ENCODE assay signal across 10 cellular contexts in genomic region chr18:35117951-35118411, GRCh38.
DNase-seq lines count a peak whose midpoint lies in the region; ATAC-seq and TF ChIP-seq lines count a peak whose summit lies in the region.
"Had no signal": no experiment of that assay in that cellular context is flagged by ENCODE, and none has a peak within 500 bp of the region (broad histone marks: within the 10 kb centered on the region; RNA-seq: fewer than 3 reads in every experiment).

No MANE protein-coding gene starts in this region.

- no peak overlapping the region for H3K4me3 Mint-ChIP-seq in activated T-helper 1 cell treated with anti-CD3 and anti-CD28 coated beads, Interleukin-12 subunit alpha, Interleukin-12 subunit beta, Interleukin-2, Interleukin-4 antibody, amounts not matched to agents 30 ng/mL and 10 ng/mL and 1 ng/mL, durations not matched to agents 14 hours and 24 hours and 36 hours
- H3K4me3 Mint-ChIP-seq: activated CD8-positive, alpha-beta memory T cell treated with anti-CD3 and anti-CD28 coated beads, Interleukin-2, amount 10 ng/mL, durations not matched to agents 7 days and 5 days; B cell had no signal

- no peak for TF ChIP-seq POLR2A in prostate gland (IDR thresholded peaks at IDR 0.05)

- ATAC-seq in right cardiac atrium (peak; percentile 83 to 84), GM19452 (IDR thresholded peaks at IDR 0.05; ENCODE audit: unreplicated experiment) (no peak)
- ATAC-seq: activated CD8-positive, alpha-beta memory T cell treated with anti-CD3 and anti-CD28 coated beads, Interleukin-2, amount 10 ng/mL, durations not matched to agents 7 days and 5 days had no signal

- POLR2A ChIA-PET in AG04449 (lab: Yijun Ruan, JAX) = no interaction called here

- in situ Hi-C loops in astrocyte of the spinal cord (cut with HindIII; ENCODE audit: low sequenced_read_pairs) = no loop called here
- in situ Hi-C loops in KBM-7 (cut with MboI; ENCODE audit: low pct_unique_long_range_greater_than_20kb, low sequenced_read_pairs) = no loop called here

- DNase-seq in AG04449 (ENCODE audit: low read depth, low spot score) = peak; percentile 49
- DNase-seq in astrocyte of the spinal cord (ENCODE audit: low read depth, low spot score) = peak; percentile 54
- DNase-seq in right cardiac atrium = peak in 1 of 3 donors; percentile 53
- DNase-seq in prostate gland (ENCODE audit: low spot score) = no peak
- no peak for DNase-seq in activated T-helper 1 cell treated with anti-CD3 and anti-CD28 coated beads, Interleukin-12 subunit alpha, Interleukin-12 subunit beta, Interleukin-2, Interleukin-4 antibody, amounts not matched to agents 30 ng/mL and 10 ng/mL and 1 ng/mL, durations not matched to agents 14 hours and 24 hours and 36 hours (ENCODE audit: low spot score)
- DNase-seq in activated CD4-positive, alpha-beta T cell treated with anti-CD3 and anti-CD28 coated beads for 4 hours = no peak
- DNase-seq in KBM-7 = no peak
- DNase-seq: activated CD8-positive, alpha-beta memory T cell treated with anti-CD3 and anti-CD28 coated beads, Interleukin-2, amount 10 ng/mL, durations not matched to agents 7 days and 5 days had no signal

- peaks cover 5% of the 10 kb centered on the region for H3K36me3 Mint-ChIP-seq in activated T-helper 1 cell treated with anti-CD3 and anti-CD28 coated beads, Interleukin-12 subunit alpha, Interleukin-12 subunit beta, Interleukin-2, Interleukin-4 antibody, amounts not matched to agents 30 ng/mL and 10 ng/mL and 1 ng/mL, durations not matched to agents 14 hours and 24 hours and 36 hours (ENCODE audit: low read depth)

- WGBS in right cardiac atrium = 50% methylated on average over 7 of the region's 7 CpGs
- 74% methylated on average over 7 of the region's 7 CpGs for WGBS in prostate gland

- no peaks in the 10 kb centered on the region for H3K27me3 Mint-ChIP-seq in activated T-helper 1 cell treated with anti-CD3 and anti-CD28 coated beads, Interleukin-12 subunit alpha, Interleukin-12 subunit beta, Interleukin-2, Interleukin-4 antibody, amounts not matched to agents 30 ng/mL and 10 ng/mL and 1 ng/mL, durations not matched to agents 14 hours and 24 hours and 36 hours (ENCODE audit: insufficient read depth)
- H3K27me3 Mint-ChIP-seq: activated CD8-positive, alpha-beta memory T cell treated with anti-CD3 and anti-CD28 coated beads, Interleukin-2, amount 10 ng/mL, durations not matched to agents 7 days and 5 days; B cell had no signal

- H3K27me3 ChIP-seq in right cardiac atrium (ENCODE audit: control insufficient read depth, insufficient read depth) = no peaks in the 10 kb centered on the region
- H3K27me3 ChIP-seq in prostate gland (replicated peaks; ENCODE audit: insufficient read depth) = no peaks in the 10 kb centered on the region

- H3K4me1 ChIP-seq in right cardiac atrium (ENCODE audit: control insufficient read depth, insufficient read depth, low read length) (peaks cover 8% of the 10 kb centered on the region), prostate gland (replicated peaks) (no peaks in the 10 kb centered on the region)

- no peaks in the 10 kb centered on the region for H3K36me3 ChIP-seq in prostate gland

- H3K4me3 ChIP-seq in AG04449 (ENCODE audit: low read depth, low read length) (peak overlapping the region; percentile 10; the same call in 1 of the 2 replicates), astrocyte of the spinal cord (ENCODE audit: low read depth, low read length) (no peak overlapping the region), right cardiac atrium (ENCODE audit: low read length) (no peak overlapping the region), prostate gland (no peak overlapping the region)

- H3K9me3 ChIP-seq in right cardiac atrium (ENCODE audit: control insufficient read depth, low read length) (no peaks in the 10 kb centered on the region), prostate gland (no peaks in the 10 kb centered on the region)

- TF ChIP-seq CTCF in AG04449 (IDR thresholded peaks at IDR 0.05; ENCODE audit: insufficient read depth, low read length, missing control alignments) (no peak), astrocyte of the spinal cord (IDR thresholded peaks at IDR 0.05; ENCODE audit: low read depth, low read length) (no peak), prostate gland (IDR thresholded peaks at IDR 0.05) (no peak)

- no peak overlapping the region for H3K27ac Mint-ChIP-seq in activated T-helper 1 cell treated with anti-CD3 and anti-CD28 coated beads, Interleukin-12 subunit alpha, Interleukin-12 subunit beta, Interleukin-2, Interleukin-4 antibody, amounts not matched to agents 30 ng/mL and 10 ng/mL and 1 ng/mL, durations not matched to agents 14 hours and 24 hours and 36 hours
- H3K27ac Mint-ChIP-seq: activated CD8-positive, alpha-beta memory T cell treated with anti-CD3 and anti-CD28 coated beads, Interleukin-2, amount 10 ng/mL, durations not matched to agents 7 days and 5 days; B cell had no signal

- H3K27ac ChIP-seq in right cardiac atrium (ENCODE audit: low read length) (peak overlapping the region; percentile 61), prostate gland (peak overlapping the region; percentile 10 to 59)

- CTCF ChIA-PET in AG04449 (lab: Yijun Ruan, JAX) = interaction anchor here (2.1 kb wide), 1 partner anchor 10 kb away, joined by 8 read pairs; no protein-coding TSS in a partner anchor

- H3K4me1 Mint-ChIP-seq in activated T-helper 1 cell treated with anti-CD3 and anti-CD28 coated beads, Interleukin-12 subunit alpha, Interleukin-12 subunit beta, Interleukin-2, Interleukin-4 antibody, amounts not matched to agents 30 ng/mL and 10 ng/mL and 1 ng/mL, durations not matched to agents 14 hours and 24 hours and 36 hours (ENCODE audit: low read depth) = peaks cover 17% of the 10 kb centered on the region

- intact Hi-C loops in right cardiac atrium (cut with DNase I) = no loop called here
- intact Hi-C loops in prostate gland (cut with DNase I) = no loop called here
- intact Hi-C loops in activated T-helper 1 cell treated with anti-CD3 and anti-CD28 coated beads, Interleukin-12 subunit alpha, Interleukin-12 subunit beta, Interleukin-2, Interleukin-4 antibody, amounts not matched to agents 30 ng/mL and 10 ng/mL and 1 ng/mL, durations not matched to agents 14 hours and 24 hours and 36 hours (cut with micrococcal nuclease) = no loop called here

- peaks cover 4% of the 10 kb centered on the region for H3K9me3 Mint-ChIP-seq in activated T-helper 1 cell treated with anti-CD3 and anti-CD28 coated beads, Interleukin-12 subunit alpha, Interleukin-12 subunit beta, Interleukin-2, Interleukin-4 antibody, amounts not matched to agents 30 ng/mL and 10 ng/mL and 1 ng/mL, durations not matched to agents 14 hours and 24 hours and 36 hours

Comparison
In these comparisons a context has a peak if more than half of its experiments do, and no peak if none do; other contexts are left out.
1. DNase-seq: peak in AG04449 (single experiment) and astrocyte of the spinal cord (single experiment); none in prostate gland (single experiment), activated T-helper 1 cell treated with anti-CD3 and anti-CD28 coated beads, Interleukin-12 subunit alpha, Interleukin-12 subunit beta, Interleukin-2, Interleukin-4 antibody, amounts not matched to agents 30 ng/mL and 10 ng/mL and 1 ng/mL, durations not matched to agents 14 hours and 24 hours and 36 hours (single experiment), activated CD4-positive, alpha-beta T cell treated with anti-CD3 and anti-CD28 coated beads for 4 hours (0 of 2) and KBM-7 (single experiment).